8 cellular contexts compared by ENCODE assay signal in the genomic region with DNA sequence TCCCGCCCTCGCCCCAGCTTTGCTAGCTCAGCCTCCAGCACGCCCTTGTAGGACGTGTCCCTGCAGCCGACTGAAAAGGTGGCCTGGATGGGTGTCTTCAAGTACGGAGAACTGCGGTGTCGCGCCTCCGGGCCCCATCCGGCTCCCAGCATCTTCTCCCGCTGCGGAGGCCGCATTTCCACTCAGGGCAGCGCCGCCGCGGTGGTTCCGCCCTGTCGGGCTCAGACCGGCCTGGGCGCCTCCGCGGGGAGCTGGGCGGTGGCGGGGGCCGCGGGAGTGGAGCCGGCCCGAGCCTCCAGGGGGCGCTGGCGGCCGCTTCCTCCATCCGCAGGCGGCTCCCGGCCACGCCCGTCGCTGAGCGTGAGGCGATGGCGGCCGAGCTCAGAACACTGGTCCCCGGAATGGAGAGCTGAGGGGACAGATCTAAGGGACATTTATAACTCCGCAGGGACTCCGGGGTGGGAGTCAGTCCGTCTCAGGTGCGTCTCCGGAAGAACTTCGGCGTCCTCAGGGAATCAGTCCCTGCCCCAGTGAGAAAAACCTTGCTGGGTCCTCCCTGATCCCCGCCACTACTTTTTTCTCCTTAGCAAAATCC. TPM values are rescaled to one million over a fixed set of nuclear protein-coding genes. Genes with fewer than 3 reads are reported as not detected.
DNase-seq lines count a peak whose midpoint lies in the region; ATAC-seq and TF ChIP-seq lines count a peak whose summit lies in the region.

No MANE protein-coding gene starts in this region.

- H3K9me3 ChIP-seq in iPS-15b (ENCODE audit: control insufficient read depth, insufficient read depth, low read length) (no peaks in the 10 kb centered on the region), smooth muscle cell (replicated peaks; ENCODE audit: low read depth) (peaks cover 5% of the 10 kb centered on the region)

- H3K27me3 ChIP-seq in iPS-15b (ENCODE audit: control insufficient read depth, insufficient read depth, low read length) (no peaks in the 10 kb centered on the region), smooth muscle cell (ENCODE audit: low read depth) (no peaks in the 10 kb centered on the region)

- H3K36me3 ChIP-seq in iPS-15b (ENCODE audit: control insufficient read depth, insufficient read depth, low read length): no peaks in the 10 kb centered on the region
- H3K36me3 ChIP-seq in smooth muscle cell (ENCODE audit: low read depth): no peaks in the 10 kb centered on the region

- WGBS in smooth muscle cell (ENCODE audit: low lambda C conversion rate): 11% methylated on average over 46 of the region's 52 CpGs

- ATAC-seq in GM21619 (IDR thresholded peaks at IDR 0.05; ENCODE audit: unreplicated experiment): peak; percentile 54

- no peaks in the 10 kb centered on the region for H3K4me1 ChIP-seq in iPS-15b (ENCODE audit: control insufficient read depth, insufficient read depth, low read length)
- H3K4me1 ChIP-seq in smooth muscle cell (ENCODE audit: low read depth): no peaks in the 10 kb centered on the region

- peak overlapping the region; percentile 72 for H3K4me2 ChIP-seq in smooth muscle cell

- H3K4me3 ChIP-seq in astrocyte of the spinal cord (ENCODE audit: low read depth, low read length): peak overlapping the region; percentile 43
- H3K4me3 ChIP-seq in iPS-15b (ENCODE audit: low read depth, low read length): peak overlapping the region; percentile 54
- H3K4me3 ChIP-seq in smooth muscle cell: peak overlapping the region; percentile 47

- peaks cover 8% of the 10 kb centered on the region for H3F3A ChIP-seq in smooth muscle cell (ENCODE audit: low read depth)

- DNase-seq in EL: peak; percentile 82
- peak; percentile 49 to 87 (median 72) for DNase-seq in T-helper 2 cell
- DNase-seq in astrocyte of the spinal cord (ENCODE audit: low read depth, low spot score): peak; percentile 53
- peak; percentile 7 for DNase-seq in smooth muscle cell (lab: John Stamatoyannopoulos, UW; ENCODE audit: unreplicated experiment)
- DNase-seq in HK-2 (ENCODE audit: unreplicated experiment): no peak

- no peak overlapping the region for H3K27ac ChIP-seq in smooth muscle cell (ENCODE audit: low read depth)

- peak overlapping the region; percentile 72 for H2AFZ ChIP-seq in smooth muscle cell (ENCODE audit: low read depth)

- no peaks in the 10 kb centered on the region for H3K79me2 ChIP-seq in smooth muscle cell (ENCODE audit: low read depth)

- in situ Hi-C loops in astrocyte of the spinal cord (cut with HindIII; ENCODE audit: low sequenced_read_pairs): no loop called here

- TF ChIP-seq CTCF in LNCAP (IDR thresholded peaks at IDR 0.05) (peak; percentile 50), astrocyte of the spinal cord (IDR thresholded peaks at IDR 0.05; ENCODE audit: low read depth, low read length) (peak; percentile 62), smooth muscle cell (IDR thresholded peaks at IDR 0.05; ENCODE audit: borderline replicate concordance, insufficient read depth, poor library complexity, severe bottlenecking) (peak; percentile 66)

- H4K20me1 ChIP-seq in smooth muscle cell (ENCODE audit: low read depth): no peaks in the 10 kb centered on the region

- H3K9ac ChIP-seq in iPS-15b (ENCODE audit: low read depth, low read length): peak overlapping the region; percentile 66
- H3K9ac ChIP-seq in smooth muscle cell (ENCODE audit: low read depth): no peak overlapping the region

RNA-seq across cellular contexts. Expression of a gene that starts 13.6 kb away (rescaled TPM):
- total RNA-seq in smooth muscle cell: not detected in 2 replicates
- polyA plus RNA-seq in smooth muscle cell: not detected in 2 replicates

RNA-seq across cellular contexts. Expression of a gene that starts 25.2 kb away (rescaled TPM):
- 25.6 and 25.9 TPM in 2 replicates for total RNA-seq in smooth muscle cell
- 8.1 and 9.1 TPM in 2 replicates for polyA plus RNA-seq in smooth muscle cell

RNA-seq across cellular contexts. Expression of a gene that starts 39.6 kb away (rescaled TPM):
- 6.3 and 7.9 TPM in 2 replicates for total RNA-seq in smooth muscle cell
- 11.5 and 13.5 TPM in 2 replicates for polyA plus RNA-seq in smooth muscle cell

RNA-seq across cellular contexts. Expression of a gene that starts 39.7 kb away (rescaled TPM):
- 13.1 and 14.4 TPM in 2 replicates for total RNA-seq in smooth muscle cell
- polyA plus RNA-seq in smooth muscle cell: 5.8 and 7.2 TPM in 2 replicates
